Comparison of ENCODE assay signal across 7 cellular contexts in genomic region chr1:149938668-149939003, GRCh38. TPM values are rescaled to one million over a fixed set of nuclear protein-coding genes. Genes with fewer than 3 reads are reported as not detected.
DNase-seq lines count a peak whose midpoint lies in the region; ATAC-seq and TF ChIP-seq lines count a peak whose summit lies in the region.
"Not testable (repeated sequence)": the region's sequence is repeated elsewhere in the genome, so short reads cannot be mapped to it uniquely, and the experiment has no call there.

No MANE protein-coding gene starts in this region.

- 41% methylated on average over 9 of the region's 13 CpGs; no CpG with 5 or more reads in 1 of the 2 experiments for WGBS in endodermal cell (ENCODE audit: insufficient coverage in 1 of 2, insufficient read length in 1 of 2), 2 experiments

- H3K4me1 ChIP-seq in endodermal cell (ENCODE audit: control insufficient read depth, insufficient read depth, low read length), result not testable (repeated sequence)
- peaks cover 0 to 58% of the 10 kb centered on the region in 2 donors for H3K4me1 ChIP-seq in right atrium auricular region
- peaks cover 10 to 38% of the 10 kb centered on the region in 2 donors for H3K4me1 ChIP-seq in muscle layer of duodenum (ENCODE audit: control insufficient read depth in 1 of 2, insufficient read depth in 2 of 2, low read length in 2 of 2)

- not testable (repeated sequence) for H3K27me3 Mint-ChIP-seq in T-helper 1 cell treated with Interleukin-12 subunit alpha and Interleukin-12 subunit beta and Interleukin-4 antibody, amounts not matched to agents 30 μg/mL and 1 μg/mL, for 36 hours (ENCODE audit: low read depth); activated naive CD8-positive, alpha-beta T cell treated with anti-CD3 and anti-CD28 coated beads, Interleukin-2, amount 50 U/mL, for 24 hours; endodermal cell (ENCODE audit: insufficient read depth)

- not testable (repeated sequence) for H3K36me3 Mint-ChIP-seq in T-helper 1 cell treated with Interleukin-12 subunit alpha and Interleukin-12 subunit beta and Interleukin-4 antibody, amounts not matched to agents 30 μg/mL and 1 μg/mL, for 36 hours (ENCODE audit: low read depth); activated naive CD8-positive, alpha-beta T cell treated with anti-CD3 and anti-CD28 coated beads, Interleukin-2, amount 50 U/mL, for 24 hours (ENCODE audit: low read depth); endodermal cell (ENCODE audit: low read depth)
- peaks cover 21% of the 10 kb centered on the region for H3K36me3 Mint-ChIP-seq in stimulated activated effector memory CD8-positive, alpha-beta T cell treated with anti-CD3 and anti-CD28 coated beads, Interleukin-12 subunit alpha, Interleukin-12 subunit beta, amount 100 ng/mL, for 72 hours

- peaks cover 29% of the 10 kb centered on the region for H3K4me1 Mint-ChIP-seq in T-helper 1 cell treated with Interleukin-12 subunit alpha and Interleukin-12 subunit beta and Interleukin-4 antibody, amounts not matched to agents 30 μg/mL and 1 μg/mL, for 36 hours (ENCODE audit: low read depth)
- H3K4me1 Mint-ChIP-seq in activated naive CD8-positive, alpha-beta T cell treated with anti-CD3 and anti-CD28 coated beads, Interleukin-2, amount 50 U/mL, for 24 hours, result peaks cover 36% of the 10 kb centered on the region
- H3K4me1 Mint-ChIP-seq in endodermal cell, result peaks cover 51% of the 10 kb centered on the region
- H3K4me1 Mint-ChIP-seq in stimulated activated effector memory CD8-positive, alpha-beta T cell treated with anti-CD3 and anti-CD28 coated beads, Interleukin-12 subunit alpha, Interleukin-12 subunit beta, amount 100 ng/mL, for 72 hours, result peaks cover 32% of the 10 kb centered on the region

- H3K9me3 Mint-ChIP-seq in T-helper 1 cell treated with Interleukin-12 subunit alpha and Interleukin-12 subunit beta and Interleukin-4 antibody, amounts not matched to agents 30 μg/mL and 1 μg/mL, for 36 hours; activated naive CD8-positive, alpha-beta T cell treated with anti-CD3 and anti-CD28 coated beads, Interleukin-2, amount 50 U/mL, for 24 hours; endodermal cell; stimulated activated effector memory CD8-positive, alpha-beta T cell treated with anti-CD3 and anti-CD28 coated beads, Interleukin-12 subunit alpha, Interleukin-12 subunit beta, amount 100 ng/mL, for 72 hours: not testable (repeated sequence)

- H3K9ac ChIP-seq in endodermal cell (ENCODE audit: extremely low read depth, low read length, poor library complexity, severe bottlenecking), result not testable (repeated sequence)

- not testable (repeated sequence) for H3K36me3 ChIP-seq in endodermal cell (ENCODE audit: control insufficient read depth, insufficient read depth, low read length); right atrium auricular region; muscle layer of duodenum (ENCODE audit: control insufficient read depth in 1 of 2, insufficient read depth in 2 of 2, low read length in 2 of 2)

- H3K4me3 Mint-ChIP-seq in T-helper 1 cell treated with Interleukin-12 subunit alpha and Interleukin-12 subunit beta and Interleukin-4 antibody, amounts not matched to agents 30 μg/mL and 1 μg/mL, for 36 hours, result peak overlapping the region; percentile 37
- H3K4me3 Mint-ChIP-seq in activated naive CD8-positive, alpha-beta T cell treated with anti-CD3 and anti-CD28 coated beads, Interleukin-2, amount 50 U/mL, for 24 hours, result not testable (repeated sequence)
- H3K4me3 Mint-ChIP-seq in endodermal cell, result peak overlapping the region; percentile 49
- peak overlapping the region; percentile 5 for H3K4me3 Mint-ChIP-seq in stimulated activated effector memory CD8-positive, alpha-beta T cell treated with anti-CD3 and anti-CD28 coated beads, Interleukin-12 subunit alpha, Interleukin-12 subunit beta, amount 100 ng/mL, for 72 hours

- ATAC-seq in activated naive CD8-positive, alpha-beta T cell treated with anti-CD3 and anti-CD28 coated beads, Interleukin-2, amount 50 U/mL, for 24 hours; stimulated activated effector memory CD8-positive, alpha-beta T cell treated with anti-CD3 and anti-CD28 coated beads, Interleukin-12 subunit alpha, Interleukin-12 subunit beta, amount 100 ng/mL, for 72 hours: not testable (repeated sequence)

- peak overlapping the region; percentile 62 for H3K27ac Mint-ChIP-seq in T-helper 1 cell treated with Interleukin-12 subunit alpha and Interleukin-12 subunit beta and Interleukin-4 antibody, amounts not matched to agents 30 μg/mL and 1 μg/mL, for 36 hours
- peak overlapping the region; percentile 79 for H3K27ac Mint-ChIP-seq in activated naive CD8-positive, alpha-beta T cell treated with anti-CD3 and anti-CD28 coated beads, Interleukin-2, amount 50 U/mL, for 24 hours
- H3K27ac Mint-ChIP-seq in endodermal cell, result peak overlapping the region; percentile 97
- H3K27ac Mint-ChIP-seq in stimulated activated effector memory CD8-positive, alpha-beta T cell treated with anti-CD3 and anti-CD28 coated beads, Interleukin-12 subunit alpha, Interleukin-12 subunit beta, amount 100 ng/mL, for 72 hours, result peak overlapping the region; percentile 68

- H3K4me3 ChIP-seq in HFF-Myc (replicated peaks; ENCODE audit: low read depth, low read length) (peak overlapping the region; percentile 19), right atrium auricular region (peak overlapping the region in 1 of 2 donors; percentile 25), muscle layer of duodenum (ENCODE audit: low read depth in 1 of 2, low read length in 2 of 2) (peak overlapping the region; percentile 11 to 38)
- not testable (repeated sequence) for H3K4me3 ChIP-seq in endodermal cell (ENCODE audit: low read length)

- not testable (repeated sequence) for H3K9me3 ChIP-seq in endodermal cell (ENCODE audit: control insufficient read depth, low read length); right atrium auricular region; muscle layer of duodenum (ENCODE audit: control insufficient read depth in 1 of 2, low read length in 2 of 2)

- not testable (repeated sequence) for DNase-seq in HFF-Myc (ENCODE audit: extremely low read depth, low read depth); activated naive CD8-positive, alpha-beta T cell treated with anti-CD3 and anti-CD28 coated beads, Interleukin-2, amount 50 U/mL, for 24 hours; endodermal cell; right atrium auricular region (ENCODE audit: low spot score); stimulated activated effector memory CD8-positive, alpha-beta T cell treated with anti-CD3 and anti-CD28 coated beads, Interleukin-12 subunit alpha, Interleukin-12 subunit beta, amount 100 ng/mL, for 72 hours (ENCODE audit: low spot score in 2 of 2)

- H3K27me3 ChIP-seq in endodermal cell (ENCODE audit: control insufficient read depth, insufficient read depth, low read length, poor library complexity, severe bottlenecking); right atrium auricular region; muscle layer of duodenum (ENCODE audit: low read depth, low read length): not testable (repeated sequence)

- H3K27ac ChIP-seq in endodermal cell (ENCODE audit: low read depth, low read length), result not testable (repeated sequence)
- H3K27ac ChIP-seq in right atrium auricular region, result peak overlapping the region; percentile 77 to 89
- peak overlapping the region; percentile 87 for H3K27ac ChIP-seq in muscle layer of duodenum (ENCODE audit: low read length)

- not testable (repeated sequence) for TF ChIP-seq CTCF in HFF-Myc (IDR thresholded peaks at IDR 0.05; ENCODE audit: low read depth, low read length, missing control alignments); endodermal cell (conservative IDR thresholded peaks at IDR 0.05); right atrium auricular region (IDR thresholded peaks at IDR 0.05)

RNA-seq across cellular contexts. Expression of gene MTMR11, which starts 2.0 kb away (rescaled TPM):
- 1 to 10 TPM; 4.7 to 6.6 TPM for total RNA-seq in endodermal cell
- polyA plus RNA-seq in endodermal cell (2013, experiment 1 of 2), result 9.5 TPM
- polyA plus RNA-seq in endodermal cell (2013, experiment 2 of 2), result 8.2 TPM
- 1 to 10 TPM; 1.6 to 9.6 TPM for total RNA-seq in right atrium auricular region

RNA-seq across cellular contexts. Expression of gene SF3B4, which starts 11.0 kb away (rescaled TPM):
- total RNA-seq in endodermal cell (10 to 100 TPM; 85.8 to 93.8 TPM), right atrium auricular region (10 to 100 TPM in 1 of 2 donors, 1 to 10 TPM in 1; 5.7 to 12.3 TPM)
- 78.1 TPM for polyA plus RNA-seq in endodermal cell (2013, experiment 1 of 2)
- polyA plus RNA-seq in endodermal cell (2013, experiment 2 of 2), result 64.5 TPM

RNA-seq across cellular contexts. Expression of gene SV2A, which starts 21.0 kb away (rescaled TPM):
- total RNA-seq in endodermal cell (10 to 100 TPM; 25.6 to 26.2 TPM), right atrium auricular region (1 to 10 TPM; 1.0 to 6.3 TPM)
- 36.6 TPM for polyA plus RNA-seq in endodermal cell (2013, experiment 1 of 2)
- polyA plus RNA-seq in endodermal cell (2013, experiment 2 of 2), result 31.9 TPM

RNA-seq across cellular contexts. Expression of gene BOLA1, which starts 39.3 kb away (rescaled TPM):
- total RNA-seq in endodermal cell, result 10 to 100 TPM; 10.2 to 14.7 TPM
- polyA plus RNA-seq in endodermal cell (2013, experiment 1 of 2), result 4.1 TPM
- polyA plus RNA-seq in endodermal cell (2013, experiment 2 of 2), result 3.6 TPM
- total RNA-seq in right atrium auricular region, result 10 to 100 TPM; 26.3 to 28.0 TPM

Comparison
In these comparisons a context has a peak if more than half of its experiments do, and no peak if none do; other contexts are left out.
1. RNA of gene SF3B4, which starts 11.0 kb away (total RNA-seq): 85.8 to 93.8 TPM in endodermal cell; 5.7 to 12.3 TPM in right atrium auricular region; every median in the first group is over 4 times any median in the second.
2. Peak in every context shown above with its lines, with median percentiles within 50 percentile points of each other: H3K27ac Mint-ChIP-seq.